Comparison of ENCODE assay signal across 17 cellular contexts in genomic region chr15:69748131-69748530, GRCh38.
"Had no signal": no experiment of that assay in that cellular context is flagged by ENCODE, and none has a peak within 500 bp of the region (broad histone marks: within the 10 kb centered on the region; RNA-seq: fewer than 3 reads in every experiment).

No MANE protein-coding gene starts in this region.

- DNase-seq: activated CD4-positive, alpha-beta memory T cell treated with anti-CD3 and anti-CD28 coated beads for 36 hours; activated naive CD4-positive, alpha-beta T cell treated with anti-CD3 and anti-CD28 coated beads, Interleukin-2, amount 10 ng/mL, durations not matched to agents 7 days and 5 days; activated T-cell treated with anti-CD3 and anti-CD28 coated beads, Interleukin-2, amount 50 U/mL, for 24 hours; erythroblast; foreskin melanocyte; kidney glomerular epithelial cell; left ventricle myocardium superior; pancreas; stimulated activated CD4-positive, alpha-beta T cell treated with anti-CD3 and anti-CD28 coated beads, Interleukin-4, amount 100 ng/mL, for 24 hours; SW 1271; T-helper 2 cell; upper lobe of right lung had no signal

- ATAC-seq: left ventricle myocardium superior; pancreas; sciatic nerve; stimulated activated memory B cell treated with anti-CD40 and anti-IgM and Interleukin-4, amounts not matched to agents 10 μg/mL and 1 μg/mL and 100 μg/mL, for 72 hours; upper lobe of right lung had no signal

- H3K4me3 ChIP-seq: ascending aorta, breast epithelium, coronary artery, pancreas, upper lobe of right lung had no signal

- H3K27ac Mint-ChIP-seq: activated CD4-positive, alpha-beta memory T cell treated with anti-CD3 and anti-CD28 coated beads for 36 hours; activated naive CD4-positive, alpha-beta T cell treated with anti-CD3 and anti-CD28 coated beads, Interleukin-2, amount 10 ng/mL, durations not matched to agents 7 days and 5 days; activated T-cell treated with anti-CD3 and anti-CD28 coated beads, Interleukin-2, amount 50 U/mL, for 24 hours; stimulated activated memory B cell treated with anti-CD40 and anti-IgM and Interleukin-4, amounts not matched to agents 10 μg/mL and 1 μg/mL and 100 μg/mL, for 72 hours had no signal

- H3K4me3 Mint-ChIP-seq: activated CD4-positive, alpha-beta memory T cell treated with anti-CD3 and anti-CD28 coated beads for 36 hours; activated naive CD4-positive, alpha-beta T cell treated with anti-CD3 and anti-CD28 coated beads, Interleukin-2, amount 10 ng/mL, durations not matched to agents 7 days and 5 days; activated T-cell treated with anti-CD3 and anti-CD28 coated beads, Interleukin-2, amount 50 U/mL, for 24 hours; stimulated activated memory B cell treated with anti-CD40 and anti-IgM and Interleukin-4, amounts not matched to agents 10 μg/mL and 1 μg/mL and 100 μg/mL, for 72 hours had no signal
